Comparison of ENCODE assay signal across 22 cellular contexts in the genomic region with DNA sequence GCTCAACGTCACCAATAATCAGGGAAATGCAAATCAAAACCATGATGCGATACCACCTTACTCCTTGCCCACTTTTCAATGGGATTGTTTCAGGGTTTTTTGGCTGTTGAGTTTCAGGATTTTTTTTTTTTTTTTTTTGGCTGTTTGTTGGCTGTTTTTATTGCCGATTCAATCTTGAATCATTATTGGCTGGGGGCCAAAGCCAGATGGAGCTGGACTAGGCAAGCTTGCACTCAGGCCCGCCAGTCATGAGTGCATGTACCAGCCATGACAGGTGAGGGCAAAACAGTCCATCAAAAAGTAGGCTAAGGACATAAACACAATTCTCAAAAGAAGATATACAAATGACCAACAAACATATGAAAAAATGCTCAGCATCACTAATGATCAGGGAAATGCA. TPM values are rescaled to one million over a fixed set of nuclear protein-coding genes. Genes with fewer than 3 reads are reported as not detected.
A peak's percentile ranks its signal among the peaks of the same experiment; 100 is the strongest.
DNase-seq lines count a peak whose midpoint lies in the region; ATAC-seq and TF ChIP-seq lines count a peak whose summit lies in the region.
"Had no signal": no experiment of that assay in that cellular context is flagged by ENCODE, and none has a peak within 500 bp of the region (broad histone marks: within the 10 kb centered on the region; RNA-seq: fewer than 3 reads in every experiment).

No MANE protein-coding gene starts in this region.

- intact Hi-C loops in esophagus muscularis mucosa (cut with DNase I), result no loop called here

- no peak for TF ChIP-seq EP300 in esophagus muscularis mucosa (IDR thresholded peaks at IDR 0.05)

- peak; percentile 7 for DNase-seq in DMS 273 (lab: John Stamatoyannopoulos, UW; ENCODE audit: unreplicated experiment)
- no peak for DNase-seq in DMS 273 treated with DMSO at 0.1 percent for 48 hours (lab: John Stamatoyannopoulos, UW)
- DNase-seq in HT1080 (ENCODE audit: low read depth), result peak; percentile 17
- peak; percentile 13 for DNase-seq in NCI-H2171 treated with DMSO at 0.1 percent for 48 hours (lab: John Stamatoyannopoulos, UW)
- peak; percentile 44 for DNase-seq in cerebellar cortex (ENCODE audit: low spot score)
- no peak for DNase-seq in esophagus muscularis mucosa (ENCODE audit: extremely low spot score)
- DNase-seq in COR-L47 (lab: John Stamatoyannopoulos, UW), result no peak
- DNase-seq: AML-193, DND-41, NCI-H1417 treated with DMSO at 0.1 percent for 48 hours, NCI-H187, NCI-H526 treated with DMSO at 0.1 percent for 48 hours, Peyer's patch, T-helper 1 cell had no signal

- no peaks in the 10 kb centered on the region for H3K27me3 ChIP-seq in esophagus muscularis mucosa
- H3K27me3 ChIP-seq: Peyer's patch, SJSA1 had no signal

- 90% methylated on average over 4 of the region's 4 CpGs for WGBS in esophagus muscularis mucosa

- TF ChIP-seq CTCF in esophagus muscularis mucosa (IDR thresholded peaks at IDR 0.05), result no peak

- H3K4me1 ChIP-seq in esophagus muscularis mucosa, result no peaks in the 10 kb centered on the region
- H3K4me1 ChIP-seq: Peyer's patch, SJSA1 had no signal

- H3K4me3 ChIP-seq in esophagus muscularis mucosa, result no peak overlapping the region
- H3K4me3 ChIP-seq: Peyer's patch, SJSA1 had no signal

- ATAC-seq in GM18505 (IDR thresholded peaks at IDR 0.05; ENCODE audit: unreplicated experiment), result no peak
- ATAC-seq: HCT116 had no signal

- no peak for TF ChIP-seq POLR2A in GM18505 (IDR thresholded peaks at IDR 0.05; ENCODE audit: borderline replicate concordance, extremely low read depth, insufficient read depth, insufficient read length)
- no peak for TF ChIP-seq POLR2A in esophagus muscularis mucosa (IDR thresholded peaks at IDR 0.05; ENCODE audit: low read depth)

- H3K27ac ChIP-seq in esophagus muscularis mucosa (replicated peaks in 1 of 4), result no peak overlapping the region
- H3K27ac ChIP-seq: 22Rv1, KMS-11, Peyer's patch, SJSA1 had no signal

- peaks cover 0 to 6% (median 0%) of the 10 kb centered on the region in 4 donors for H3K9me3 ChIP-seq in esophagus muscularis mucosa
- H3K9me3 ChIP-seq: Peyer's patch, SJSA1 had no signal

- H3K36me3 ChIP-seq in esophagus muscularis mucosa, result no peaks in the 10 kb centered on the region
- H3K36me3 ChIP-seq: Peyer's patch, SJSA1 had no signal

RNA-seq across cellular contexts. Expression of a gene that starts 13.3 kb away (rescaled TPM):
- total RNA-seq in HT1080 (2014; rRNA removed; shearing (Covaris generic)), result not detected in 2 replicates
- not detected in 2 replicates for polyA plus RNA-seq in HT1080 (2015; cell fraction: cytosol; rRNA removed)
- polyA plus RNA-seq in HT1080 (2015; cell fraction: nucleus; rRNA removed), result not detected in 2 replicates
- total RNA-seq in esophagus muscularis mucosa, result not detected
- total RNA-seq: H1, Peyer's patch, SJSA1 had no signal
- polyA plus RNA-seq: AG04450, CD14-positive monocyte, H1 had no signal

RNA-seq across cellular contexts. Expression of a gene that starts 40.1 kb away (rescaled TPM):
- total RNA-seq in HT1080 (2014; rRNA removed; shearing (Covaris generic)), result 14.5 and 20.5 TPM in 2 replicates
- polyA plus RNA-seq in HT1080 (2015; cell fraction: cytosol; rRNA removed), result 21.5 and 26.5 TPM in 2 replicates
- 28.2 and 29.8 TPM in 2 replicates for polyA plus RNA-seq in HT1080 (2015; cell fraction: nucleus; rRNA removed)
- total RNA-seq in esophagus muscularis mucosa, result 10 to 100 TPM; 11.4 to 15.7 (median 14.5) TPM

Comparison
In these comparisons a context has a peak if more than half of its experiments do, and no peak if none do; other contexts are left out.
1. DNase-seq: peak in DMS 273 (single experiment), HT1080 (single experiment), NCI-H2171 treated with DMSO at 0.1 percent for 48 hours (single experiment) and cerebellar cortex (single experiment); none in DMS 273 treated with DMSO at 0.1 percent for 48 hours (single experiment), esophagus muscularis mucosa (single experiment) and COR-L47 (single experiment).